Comparison of ENCODE assay signal across 14 cellular contexts in genomic region chr4:41428205-41428940, GRCh38.
DNase-seq lines count a peak whose midpoint lies in the region; ATAC-seq and TF ChIP-seq lines count a peak whose summit lies in the region.
"Had no signal": no experiment of that assay in that cellular context is flagged by ENCODE, and none has a peak within 500 bp of the region (broad histone marks: within the 10 kb centered on the region; RNA-seq: fewer than 3 reads in every experiment).

No MANE protein-coding gene starts in this region.

- TF ChIP-seq CTCF in HFFc6 (IDR thresholded peaks at IDR 0.05): no peak
- TF ChIP-seq CTCF in ascending aorta (IDR thresholded peaks at IDR 0.05): no peak
- TF ChIP-seq CTCF in spleen (IDR thresholded peaks at IDR 0.05 in 8 of 11, conservative IDR thresholded peaks at IDR 0.05 in 3 of 11): no peak

- WGBS in spleen, 5 donors: 51 to 77% (median 68%) methylated on average over 5 of the region's 5 CpGs

- H3K4me3 ChIP-seq in ascending aorta: peak overlapping the region; percentile 7 to 34
- H3K4me3 ChIP-seq in subcutaneous abdominal adipose tissue (ENCODE audit: low read depth in 1 of 5, low read length in 5 of 5): no peak overlapping the region
- no peak overlapping the region for H3K4me3 ChIP-seq in spleen

- peaks cover 17 to 70% of the 10 kb centered on the region in 2 donors for H3K4me1 ChIP-seq in ascending aorta
- H3K4me1 ChIP-seq in subcutaneous abdominal adipose tissue (ENCODE audit: control insufficient read depth in 5 of 5, insufficient read depth in 5 of 5, low read length in 5 of 5): peaks cover 0 to 65% (median 55%) of the 10 kb centered on the region in 5 donors
- H3K4me1 ChIP-seq in spleen: peaks cover 0 to 29% (median 11%) of the 10 kb centered on the region in 6 donors

- peak overlapping the region; percentile 22; the same call in 1 of the 2 replicates for H3K27ac Mint-ChIP-seq in HFFc6
- H3K27ac Mint-ChIP-seq: activated T-cell treated with anti-CD3 and anti-CD28 coated beads, Interleukin-2, amount 50 U/mL, for 72 hours; stimulated activated naive B cell treated with anti-CD40 and anti-IgM and Interleukin-4, amounts not matched to agents 10 μg/mL and 1 μg/mL and 100 μg/mL, for 72 hours had no signal

- H3K4me1 Mint-ChIP-seq in HFFc6 (ENCODE audit: low read depth): peaks cover 92% of the 10 kb centered on the region
- H3K4me1 Mint-ChIP-seq: stimulated activated naive B cell treated with anti-CD40 and anti-IgM and Interleukin-4, amounts not matched to agents 10 μg/mL and 1 μg/mL and 100 μg/mL, for 72 hours had no signal

- no peak for TF ChIP-seq POLR2A in spleen (IDR thresholded peaks at IDR 0.05)

- no peaks in the 10 kb centered on the region for H3K9me3 Mint-ChIP-seq in HFFc6
- H3K9me3 Mint-ChIP-seq: nephron; stimulated activated naive B cell treated with anti-CD40 and anti-IgM and Interleukin-4, amounts not matched to agents 10 μg/mL and 1 μg/mL and 100 μg/mL, for 72 hours had no signal

- H3K36me3 Mint-ChIP-seq in HFFc6 (ENCODE audit: low read depth): peaks cover 4% of the 10 kb centered on the region; the same call in 1 of the 2 replicates
- H3K36me3 Mint-ChIP-seq: CD14-positive monocyte; stimulated activated naive B cell treated with anti-CD40 and anti-IgM and Interleukin-4, amounts not matched to agents 10 μg/mL and 1 μg/mL and 100 μg/mL, for 72 hours had no signal

- peak overlapping the region in 1 of 5 donors; percentile 35 for H3K9ac ChIP-seq in subcutaneous abdominal adipose tissue (ENCODE audit: low read length in 5 of 5)

- no peak for ATAC-seq in GM21717 (IDR thresholded peaks at IDR 0.05; ENCODE audit: unreplicated experiment)
- ATAC-seq: activated T-cell treated with anti-CD3 and anti-CD28 coated beads, Interleukin-2, amount 50 U/mL, for 72 hours; stimulated activated naive B cell treated with anti-CD40 and anti-IgM and Interleukin-4, amounts not matched to agents 10 μg/mL and 1 μg/mL and 100 μg/mL, for 72 hours had no signal

- peaks cover 17% of the 10 kb centered on the region for H3K27me3 Mint-ChIP-seq in HFFc6 (ENCODE audit: insufficient read depth)

- H3K9me3 ChIP-seq in ascending aorta (no peaks in the 10 kb centered on the region), subcutaneous abdominal adipose tissue (ENCODE audit: control insufficient read depth in 5 of 5, low read length in 5 of 5) (no peaks in the 10 kb centered on the region), spleen (peaks cover 0 to 5% (median 0%) of the 10 kb centered on the region in 8 donors)

- DNase-seq in HFFc6 (no peak), ascending aorta (ENCODE audit: low spot score in 2 of 2) (no peak), islet precursor cell (peak; percentile 66), GM03348 (ENCODE audit: low spot score) (no peak), spleen (no peak)
- DNase-seq: activated CD4-positive, alpha-beta T cell treated with anti-CD3 and anti-CD28 coated beads, Interleukin-2, amount 50 U/mL, for 4 hours; activated T-cell treated with anti-CD3 and anti-CD28 coated beads, Interleukin-2, amount 50 U/mL, for 72 hours; NCI-H2081 treated with DMSO at 0.1 percent for 48 hours; stimulated activated naive B cell treated with anti-CD40 and anti-IgM and Interleukin-4, amounts not matched to agents 10 μg/mL and 1 μg/mL and 100 μg/mL, for 72 hours; T-helper 9 cell had no signal

- H3K27ac ChIP-seq in ascending aorta (peak overlapping the region; percentile 73 to 78), subcutaneous abdominal adipose tissue (ENCODE audit: low read depth, low read length) (peak overlapping the region; percentile 86), spleen (peak overlapping the region in 4 of 8 donors; percentile 0 to 66 (median 43))

- peak overlapping the region; percentile 29; the same call in 1 of the 2 replicates for H3K4me3 Mint-ChIP-seq in HFFc6
- H3K4me3 Mint-ChIP-seq: activated T-cell treated with anti-CD3 and anti-CD28 coated beads, Interleukin-2, amount 50 U/mL, for 72 hours; CD14-positive monocyte; nephron; stimulated activated naive B cell treated with anti-CD40 and anti-IgM and Interleukin-4, amounts not matched to agents 10 μg/mL and 1 μg/mL and 100 μg/mL, for 72 hours had no signal

- intact Hi-C loops in ascending aorta (cut with DNase I): loop anchor here (5.0 kb wide), 1 partner anchor 109 kb away; the partner anchor contains the start of gene LIMCH1
- intact Hi-C loops in spleen (cut with DNase I; ENCODE audit: low total_unique reads): no loop called here

- no peaks in the 10 kb centered on the region for H3K36me3 ChIP-seq in ascending aorta
- H3K36me3 ChIP-seq in subcutaneous abdominal adipose tissue (ENCODE audit: control insufficient read depth in 5 of 5, insufficient read depth in 5 of 5, low read length in 5 of 5): no peaks in the 10 kb centered on the region
- H3K36me3 ChIP-seq in spleen: no peaks in the 10 kb centered on the region

- H3K27me3 ChIP-seq in ascending aorta: no peaks in the 10 kb centered on the region
- H3K27me3 ChIP-seq in subcutaneous abdominal adipose tissue (ENCODE audit: control insufficient read depth in 5 of 5, insufficient read depth in 4 of 5, low read length in 5 of 5): no peaks in the 10 kb centered on the region
- no peaks in the 10 kb centered on the region for H3K27me3 ChIP-seq in spleen (replicated peaks in 1 of 7)

Comparison
In these comparisons a context has a peak if more than half of its experiments do, and no peak if none do; other contexts are left out.
1. H3K4me3 ChIP-seq: peak in ascending aorta (2 of 2); none in subcutaneous abdominal adipose tissue (0 of 5) and spleen (0 of 8).